Comparison of ENCODE assay signal across 8 cellular contexts in the genomic region with DNA sequence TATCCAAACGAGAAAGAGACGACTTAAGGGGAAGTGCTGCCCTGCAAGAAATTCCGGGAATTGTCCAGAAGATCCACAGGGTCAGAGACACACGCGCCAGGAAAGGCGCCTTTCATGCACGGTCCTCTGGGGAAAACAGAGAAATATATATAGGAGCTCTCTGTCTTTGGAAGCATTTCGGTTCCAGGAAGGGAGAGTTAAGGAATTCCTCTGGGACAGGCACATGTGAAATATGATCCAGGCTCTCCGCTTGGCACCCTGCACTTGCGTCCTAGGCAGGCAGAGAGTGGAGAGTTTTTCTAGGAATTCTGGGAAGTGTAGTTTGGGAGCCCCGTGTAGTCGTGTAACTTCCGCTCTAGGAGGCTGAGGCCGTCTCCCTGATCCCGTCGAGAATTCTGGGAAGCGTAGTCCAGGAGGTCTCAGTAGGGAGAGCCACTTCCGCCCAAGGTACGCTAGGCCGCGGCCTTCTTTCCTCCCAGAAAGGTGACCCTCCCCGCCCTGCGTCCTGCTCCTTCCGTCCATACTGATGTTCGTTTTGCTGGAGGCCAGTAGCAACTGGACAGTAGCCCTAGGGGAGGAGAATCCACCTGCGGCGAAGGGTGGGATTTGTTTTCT.
DNase-seq lines count a peak whose midpoint lies in the region; ATAC-seq and TF ChIP-seq lines count a peak whose summit lies in the region.
"Not testable (repeated sequence)": the region's sequence is repeated elsewhere in the genome, so short reads cannot be mapped to it uniquely, and the experiment has no call there.

No MANE protein-coding gene starts in this region.

- not testable (repeated sequence) for H3K27ac ChIP-seq in H9 (ENCODE audit: insufficient read length, low read depth, low read length); mesendoderm (ENCODE audit: low read depth, low read length)
- H3K27ac ChIP-seq in gastrocnemius medialis: peak overlapping the region in 3 of 4 donors; percentile 52 to 79 (median 79)

- not testable (repeated sequence) for H2BK15ac ChIP-seq in H9 (ENCODE audit: low read depth, low read length); mesendoderm (replicated peaks; ENCODE audit: low read depth)

- not testable (repeated sequence) for H3K79me2 ChIP-seq in H9 (ENCODE audit: insufficient read depth, low read length); mesendoderm (ENCODE audit: control insufficient read depth, insufficient read depth, low read length)

- H3K23ac ChIP-seq in H9 (ENCODE audit: insufficient read length, low read depth, low read length); mesendoderm (ENCODE audit: low read length): not testable (repeated sequence)

- H2BK12ac ChIP-seq in H9 (ENCODE audit: insufficient read length, low read depth, low read length): not testable (repeated sequence)

- not testable (repeated sequence) for H2AK5ac ChIP-seq in H9 (ENCODE audit: insufficient read length, low read length); mesendoderm (ENCODE audit: low read length)

- peak; percentile 77 for DNase-seq in ACHN
- peak; percentile 81 for DNase-seq in H9
- peak; percentile 55 to 85 for DNase-seq in NCI-H446 (lab: John Stamatoyannopoulos, UW)
- DNase-seq in SW480 (ENCODE audit: low spot score): peak; percentile 95
- DNase-seq in ecto neural progenitor cell (ENCODE audit: low spot score): peak; percentile 53
- peak; percentile 65 for DNase-seq in left ventricle myocardium superior
- DNase-seq in mesendoderm: peak; percentile 92
- DNase-seq in gastrocnemius medialis: peak; percentile 80 to 84

- not testable (repeated sequence) for H3K36me3 ChIP-seq in mesendoderm (ENCODE audit: control insufficient read depth, insufficient read depth, low read length); gastrocnemius medialis

- not testable (repeated sequence) for H4K8ac ChIP-seq in H9 (replicated peaks; ENCODE audit: insufficient read length, low read depth, low read length); mesendoderm (ENCODE audit: low read depth, low read length)

- H3K9me3 ChIP-seq in H9 (ENCODE audit: control insufficient read depth, low read depth, low read length): peaks cover 11% of the 10 kb centered on the region
- H3K9me3 ChIP-seq in gastrocnemius medialis: not testable (repeated sequence)

- not testable (repeated sequence) for TF ChIP-seq CTCF in H9 (conservative IDR thresholded peaks at IDR 0.05); gastrocnemius medialis (IDR thresholded peaks at IDR 0.05 in 4 of 5, conservative IDR thresholded peaks at IDR 0.05 in 1 of 5)

- ATAC-seq in left ventricle myocardium superior (peak; percentile 100), gastrocnemius medialis (peak; percentile 99)

- not testable (repeated sequence) for H3K4me1 ChIP-seq in H9 (ENCODE audit: insufficient read depth, low read length); mesendoderm (ENCODE audit: control insufficient read depth, low read depth, low read length); gastrocnemius medialis

- H2BK120ac ChIP-seq in H9 (ENCODE audit: low read depth, low read length, poor library complexity, severe bottlenecking); mesendoderm (ENCODE audit: low read depth, low read length): not testable (repeated sequence)

- H3K27me3 Mint-ChIP-seq in H9 (ENCODE audit: low read depth): not testable (repeated sequence)

- H3T11ph ChIP-seq in H9 (ENCODE audit: low read length): not testable (repeated sequence)

- H3K4me3 Mint-ChIP-seq in H9: not testable (repeated sequence)

- not testable (repeated sequence) for H3K9ac ChIP-seq in H9 (ENCODE audit: extremely low read depth, insufficient read length, low read length)
- peak overlapping the region; percentile 64 for H3K9ac ChIP-seq in mesendoderm (ENCODE audit: low read length)

- H4K5ac ChIP-seq in H9 (ENCODE audit: insufficient read length, low read depth, low read length); mesendoderm (ENCODE audit: low read length): not testable (repeated sequence)

- H3K56ac ChIP-seq in H9 (ENCODE audit: insufficient read length, low read depth, low read length): not testable (repeated sequence)
- peak overlapping the region; percentile 67 for H3K56ac ChIP-seq in mesendoderm (ENCODE audit: low read length)

- H3K27me3 ChIP-seq in H9 (ENCODE audit: insufficient read depth, low read length); mesendoderm (ENCODE audit: insufficient read depth, low read length, poor library complexity); gastrocnemius medialis: not testable (repeated sequence)

- not testable (repeated sequence) for H3K14ac ChIP-seq in H9 (ENCODE audit: insufficient read depth, low read length)

- not testable (repeated sequence) for H3K4me1 Mint-ChIP-seq in H9

- in situ Hi-C loops in ACHN (cut with HindIII; ENCODE audit: low pct_ligation_motif_present, low pct_unique_long_range_greater_than_20kb, low sequenced_read_pairs); gastrocnemius medialis (cut with MboI; ENCODE audit: low sequenced_read_pairs in 4 of 4): not testable (repeated sequence)

- not testable (repeated sequence) for H3K79me1 ChIP-seq in H9 (ENCODE audit: insufficient read depth, low read depth, low read length, poor library complexity, severe bottlenecking); mesendoderm (ENCODE audit: low read length)

- not testable (repeated sequence) for H3K4me2 ChIP-seq in H9 (ENCODE audit: insufficient read depth, insufficient read length, low read length); mesendoderm (ENCODE audit: low read length)

- H3K27ac Mint-ChIP-seq in H9: not testable (repeated sequence)

- not testable (repeated sequence) for H3K4ac ChIP-seq in H9 (ENCODE audit: low read depth, low read length); mesendoderm (ENCODE audit: low read depth, low read length)

- intact Hi-C loops in left ventricle myocardium superior (cut with micrococcal nuclease); gastrocnemius medialis (cut with DNase I; ENCODE audit: low total_unique reads): not testable (repeated sequence)

- not testable (repeated sequence) for H3K18ac ChIP-seq in H9 (ENCODE audit: insufficient read length, low read depth, low read length); mesendoderm (ENCODE audit: low read length)

- WGBS in H9 (ENCODE audit: extremely low coverage, insufficient read length, low lambda C conversion rate): no CpG with 5 or more reads among the region's 27 CpGs
- no CpG with 5 or more reads among the region's 27 CpGs for WGBS in mesendoderm (ENCODE audit: extremely low coverage, insufficient coverage, low lambda C conversion rate)

- H2BK20ac ChIP-seq in H9 (ENCODE audit: low read depth, low read length, poor library complexity, severe bottlenecking): not testable (repeated sequence)

- not testable (repeated sequence) for H4K91ac ChIP-seq in H9 (ENCODE audit: insufficient read length, low read depth, low read length)

- H3K36me3 Mint-ChIP-seq in H9 (ENCODE audit: insufficient read depth in 1 of 3, low read depth in 3 of 3): peaks cover 0 to 11% (median 3%) of the 10 kb centered on the region in 3 experiments; a peak in 4 of 7 replicates

- peaks cover 71 to 76% of the 10 kb centered on the region in 2 experiments for H3K9me3 Mint-ChIP-seq in H9

- not testable (repeated sequence) for H2BK5ac ChIP-seq in H9 (ENCODE audit: insufficient read length, low read length); mesendoderm (ENCODE audit: low read length)

- not testable (repeated sequence) for H3K23me2 ChIP-seq in H9 (ENCODE audit: insufficient read length, low read depth, low read length, poor library complexity, severe bottlenecking)

- TF ChIP-seq POLR2A in gastrocnemius medialis (IDR thresholded peaks at IDR 0.05): not testable (repeated sequence)

- H3K4me3 ChIP-seq in mesendoderm (ENCODE audit: low read length) (peak overlapping the region; percentile 15), gastrocnemius medialis (peak overlapping the region; percentile 23 to 73 (median 58))

- H4K20me1 ChIP-seq in H9 (ENCODE audit: control insufficient read depth, insufficient read depth, insufficient read length): not testable (repeated sequence)

- not testable (repeated sequence) for H2AFZ ChIP-seq in H9 (ENCODE audit: low read length)
